Comparison of ENCODE assay signal across 17 cellular contexts in genomic region chr5:71786337-71787060, GRCh38.
DNase-seq lines count a peak whose midpoint lies in the region; ATAC-seq and TF ChIP-seq lines count a peak whose summit lies in the region.
"Had no signal": no experiment of that assay in that cellular context is flagged by ENCODE, and none has a peak within 500 bp of the region (broad histone marks: within the 10 kb centered on the region; RNA-seq: fewer than 3 reads in every experiment).

No MANE protein-coding gene starts in this region.

- no peak overlapping the region for H3K27ac Mint-ChIP-seq in activated naive CD4-positive, alpha-beta T cell treated with anti-CD3 and anti-CD28 coated beads for 36 hours

- peaks cover 25% of the 10 kb centered on the region for H3K4me1 Mint-ChIP-seq in activated naive CD4-positive, alpha-beta T cell treated with anti-CD3 and anti-CD28 coated beads for 36 hours (ENCODE audit: low read depth)

- DNase-seq in COR-L47 (lab: John Stamatoyannopoulos, UW): peak; percentile 73
- peak; percentile 27 for DNase-seq in NCI-H1436 (lab: John Stamatoyannopoulos, UW)
- DNase-seq in NCI-H748 (lab: John Stamatoyannopoulos, UW; ENCODE audit: unreplicated experiment): peak; percentile 82
- peak; percentile 55 for DNase-seq in foreskin melanocyte
- DNase-seq in middle frontal gyrus (ENCODE audit: extremely low spot score, low spot score): no peak
- no peak for DNase-seq in activated naive CD4-positive, alpha-beta T cell treated with anti-CD3 and anti-CD28 coated beads for 36 hours
- DNase-seq in GM13976 (ENCODE audit: low spot score): no peak
- DNase-seq: Calu3, GOT3, MG63, NCI-H1092 treated with DMSO at 0.1 percent for 48 hours, NCI-H524, SK-N-SH had no signal

- H3K9me3 Mint-ChIP-seq in activated naive CD4-positive, alpha-beta T cell treated with anti-CD3 and anti-CD28 coated beads for 36 hours: peaks cover 9% of the 10 kb centered on the region

- CTCF ChIA-PET in activated naive CD4-positive, alpha-beta T cell treated with anti-CD3 and anti-CD28 coated beads for 36 hours (lab: Charles Lee): no interaction called here

- intact Hi-C loops in activated naive CD4-positive, alpha-beta T cell treated with anti-CD3 and anti-CD28 coated beads for 36 hours (cut with micrococcal nuclease): no loop called here

- H3K27me3 Mint-ChIP-seq in activated naive CD4-positive, alpha-beta T cell treated with anti-CD3 and anti-CD28 coated beads for 36 hours (ENCODE audit: low read depth): peaks cover 17% of the 10 kb centered on the region

- H3K36me3 Mint-ChIP-seq in activated naive CD4-positive, alpha-beta T cell treated with anti-CD3 and anti-CD28 coated beads for 36 hours (ENCODE audit: low read depth): peaks cover 3% of the 10 kb centered on the region
- H3K36me3 Mint-ChIP-seq: CD14-positive monocyte had no signal

- TF ChIP-seq CTCF in GM13976 (IDR thresholded peaks at IDR 0.05; ENCODE audit: borderline replicate concordance, control extremely low read depth, extremely low read depth, insufficient read depth, missing control alignments): no peak

- in situ Hi-C loops in GM13976 (cut with MboI; ENCODE audit: low sequenced_read_pairs, unreplicated experiment): loop anchor here (25.0 kb wide), 1 partner anchor 526 kb away; the partner anchor contains the start of genes MRPS27 and PTCD2

- no peak for ATAC-seq in HG03520 (IDR thresholded peaks at IDR 0.05; ENCODE audit: unreplicated experiment)
- ATAC-seq: Panc1, Right ventricle myocardium inferior had no signal

- H3K4me3 Mint-ChIP-seq in activated naive CD4-positive, alpha-beta T cell treated with anti-CD3 and anti-CD28 coated beads for 36 hours: no peak overlapping the region
- H3K4me3 Mint-ChIP-seq: CD14-positive monocyte had no signal

Comparison
In these comparisons a context has a peak if more than half of its experiments do, and no peak if none do; other contexts are left out.
1. DNase-seq: peak in COR-L47 (single experiment), NCI-H1436 (single experiment), NCI-H748 (single experiment) and foreskin melanocyte (single experiment); none in middle frontal gyrus (single experiment), activated naive CD4-positive, alpha-beta T cell treated with anti-CD3 and anti-CD28 coated beads for 36 hours (single experiment) and GM13976 (single experiment).